ENCODE assay signal across 9 cellular contexts in genomic region chr12:95204141-95204866, GRCh38. TPM values are rescaled to one million over a fixed set of nuclear protein-coding genes. Genes with fewer than 3 reads are reported as not detected.
DNase-seq lines count a peak whose midpoint lies in the region; ATAC-seq and TF ChIP-seq lines count a peak whose summit lies in the region.
"Had no signal": no experiment of that assay in that cellular context is flagged by ENCODE, and none has a peak within 500 bp of the region (broad histone marks: within the 10 kb centered on the region; RNA-seq: fewer than 3 reads in every experiment).

No MANE protein-coding gene starts in this region.

- ATAC-seq in upper lobe of right lung (peak; percentile 84), GM18519 (IDR thresholded peaks at IDR 0.05; ENCODE audit: low FRiP score, unreplicated experiment) (no peak)

- H3K4me3 ChIP-seq in upper lobe of right lung, result no peak overlapping the region

- H3K4me3 Mint-ChIP-seq in brain, result peak overlapping the region in 3 of 5 experiments; percentile 56 to 75 (median 63)
- H3K4me3 Mint-ChIP-seq: activated T-cell treated with anti-CD3 and anti-CD28 coated beads, Interleukin-2, amount 50 U/mL, for 72 hours had no signal

- intact Hi-C loops in upper lobe of right lung (cut with DNase I), result no loop called here

- H3K27me3 ChIP-seq in upper lobe of right lung, result no peaks in the 10 kb centered on the region

- H3K9me3 Mint-ChIP-seq in brain, result no peaks in the 10 kb centered on the region
- H3K9me3 Mint-ChIP-seq: activated T-cell treated with anti-CD3 and anti-CD28 coated beads, Interleukin-2, amount 50 U/mL, for 72 hours had no signal

- peak overlapping the region; percentile 71 for H3K27ac ChIP-seq in upper lobe of right lung

- H3K4me1 Mint-ChIP-seq in brain, result peaks cover 54% of the 10 kb centered on the region

- H3K36me3 Mint-ChIP-seq in brain, result peaks cover 30% of the 10 kb centered on the region

- peaks cover 62% of the 10 kb centered on the region for H3K4me1 ChIP-seq in upper lobe of right lung

- DNase-seq in stimulated activated CD4-positive, alpha-beta T cell treated with anti-CD3 and anti-CD28 coated beads, Interleukin-1b, Interleukin-23, amount 100 ng/mL, for 48 hours, result peak; percentile 12
- DNase-seq in stimulated activated CD4-positive, alpha-beta T cell treated with anti-CD3 and anti-CD28 coated beads, Interleukin-4, amount 100 ng/mL, for 1 hour, result no peak
- peak; percentile 99 for DNase-seq in kidney tubule cell (ENCODE audit: low spot score)
- DNase-seq in upper lobe of right lung, result no peak
- no peak for DNase-seq in HuH-7 (ENCODE audit: low spot score)
- no peak for DNase-seq in stimulated activated CD4-positive, alpha-beta T cell treated with anti-CD3 and anti-CD28 coated beads, Interleukin-4, amount 100 ng/mL, for 4 hours
- DNase-seq: activated T-cell treated with anti-CD3 and anti-CD28 coated beads, Interleukin-2, amount 50 U/mL, for 72 hours had no signal

- H3K9me3 ChIP-seq in upper lobe of right lung, result no peaks in the 10 kb centered on the region

- no peak for TF ChIP-seq CTCF in brain (conservative IDR thresholded peaks at IDR 0.05)
- no peak for TF ChIP-seq CTCF in upper lobe of right lung (IDR thresholded peaks at IDR 0.05)

- peak overlapping the region in 4 of 5 experiments; percentile 78 to 96 (median 88) for H3K27ac Mint-ChIP-seq in brain
- H3K27ac Mint-ChIP-seq: activated T-cell treated with anti-CD3 and anti-CD28 coated beads, Interleukin-2, amount 50 U/mL, for 72 hours had no signal

- no peaks in the 10 kb centered on the region for H3K36me3 ChIP-seq in upper lobe of right lung

- no peaks in the 10 kb centered on the region for H3K27me3 Mint-ChIP-seq in brain

RNA-seq across cellular contexts. Expression of gene FGD6, which starts 13.0 kb away (rescaled TPM):
- polyA plus RNA-seq in brain (ENCODE audit: insufficient read depth, low read depth, low replicate concordance), result 1.6 TPM
- total RNA-seq in upper lobe of right lung, result 28.8 TPM

RNA-seq across cellular contexts. Expression of gene VEZT, which starts 13.3 kb away (rescaled TPM):
- 11.6 TPM for polyA plus RNA-seq in brain (ENCODE audit: insufficient read depth, low read depth, low replicate concordance)
- total RNA-seq in upper lobe of right lung, result 69.9 TPM

Comparison
In these comparisons a context has a peak if more than half of its experiments do, and no peak if none do; other contexts are left out.
1. DNase-seq: peak in stimulated activated CD4-positive, alpha-beta T cell treated with anti-CD3 and anti-CD28 coated beads, Interleukin-1b, Interleukin-23, amount 100 ng/mL, for 48 hours (single experiment) and kidney tubule cell (single experiment); none in stimulated activated CD4-positive, alpha-beta T cell treated with anti-CD3 and anti-CD28 coated beads, Interleukin-4, amount 100 ng/mL, for 1 hour (single experiment), upper lobe of right lung (single experiment), HuH-7 (single experiment) and stimulated activated CD4-positive, alpha-beta T cell treated with anti-CD3 and anti-CD28 coated beads, Interleukin-4, amount 100 ng/mL, for 4 hours (0 of 2).